ENCODE assay signal across 8 cellular contexts in genomic region chr9:131126059-131126426, GRCh38. TPM values are rescaled to one million over a fixed set of nuclear protein-coding genes. Genes with fewer than 3 reads are reported as not detected.
DNase-seq lines count a peak whose midpoint lies in the region; ATAC-seq, FAIRE-seq and TF ChIP-seq lines count a peak whose summit lies in the region.

No MANE protein-coding gene starts in this region.

- H4K20me1 ChIP-seq in GM12878 (ENCODE audit: control insufficient read depth, insufficient read depth) = no peaks in the 10 kb centered on the region

- no peak for ATAC-seq in activated T-cell treated with anti-CD3 and anti-CD28 coated beads, Interleukin-2, amount 50 U/mL, for 4 hours
- ATAC-seq in GM12878 (no peak), GM21717 (IDR thresholded peaks at IDR 0.05; ENCODE audit: unreplicated experiment) (no peak)

- in situ Hi-C loops in GM12878 (cut with MboI) = no loop called here

- H3K4me1 Mint-ChIP-seq in activated T-cell treated with anti-CD3 and anti-CD28 coated beads, Interleukin-2, amount 50 U/mL, for 4 hours (ENCODE audit: low read depth) = peaks cover 35% of the 10 kb centered on the region

- TF ChIP-seq CTCF in GM12878 (IDR thresholded peaks at IDR 0.05 in 2 of 3, conservative IDR thresholded peaks at IDR 0.05 in 1 of 3; ENCODE audit: control insufficient read depth in 2 of 3, extremely low read depth in 1 of 3, insufficient read depth in 1 of 3, low read depth in 3 of 3, low read length in 3 of 3) (no peak), lower leg skin (IDR thresholded peaks at IDR 0.05) (no peak), tibial nerve (IDR thresholded peaks at IDR 0.05) (no peak)

- peak overlapping the region; percentile 79 for H3K4me2 ChIP-seq in GM12878 (ENCODE audit: control insufficient read depth, insufficient read depth)

- no peaks in the 10 kb centered on the region for H3K27me3 Mint-ChIP-seq in activated T-cell treated with anti-CD3 and anti-CD28 coated beads, Interleukin-2, amount 50 U/mL, for 4 hours (ENCODE audit: low read depth)

- H3K9me3 Mint-ChIP-seq in activated T-cell treated with anti-CD3 and anti-CD28 coated beads, Interleukin-2, amount 50 U/mL, for 4 hours = no peaks in the 10 kb centered on the region

- H3K9me3 ChIP-seq in GM12878 (replicated peaks; ENCODE audit: control insufficient read depth, insufficient read depth, low read length) (no peaks in the 10 kb centered on the region), tibial nerve (no peaks in the 10 kb centered on the region)

- H3K36me3 ChIP-seq in GM12878 (ENCODE audit: control insufficient read depth in 2 of 2, insufficient read depth in 2 of 2, low read length in 1 of 2) (peaks cover under 1 to 20% of the 10 kb centered on the region in 2 experiments; a peak in 3 of 4 replicates), tibial nerve (peaks cover 0 to 51% (median 0%) of the 10 kb centered on the region in 3 donors)

- RAD21 ChIA-PET in GM12878 (lab: Charles Lee; ENCODE audit: unreplicated experiment) = interaction anchor here (2.1 kb wide), 1 partner anchor 210 kb away, joined by 5 read pairs; no protein-coding TSS in a partner anchor

- CTCF ChIA-PET in GM12878 (lab: Yijun Ruan, JAX) = interaction anchor here (0.6 to 1.3 kb wide), 2 partner anchors 375 to 618 kb away, joined by 3 read pairs; no protein-coding TSS in a partner anchor

- H3K9ac ChIP-seq in GM12878 (ENCODE audit: control insufficient read depth, insufficient read depth, low read length) = peak overlapping the region; percentile 82

- H3K4me3 Mint-ChIP-seq in activated T-cell treated with anti-CD3 and anti-CD28 coated beads, Interleukin-2, amount 50 U/mL, for 4 hours = peak overlapping the region; percentile 98

- TF ChIP-seq POLR2A in GM12878 (IDR thresholded peaks at IDR 0.05; ENCODE audit: low read depth, low read length) (no peak), lower leg skin (IDR thresholded peaks at IDR 0.05) (no peak), tibial nerve (IDR thresholded peaks at IDR 0.05) (no peak)

- H2AFZ ChIP-seq in GM12878 (ENCODE audit: control insufficient read depth, low read depth, low read length) = peak overlapping the region; percentile 66

- no peak for TF ChIP-seq EP300 in GM12878 (IDR thresholded peaks at IDR 0.05; ENCODE audit: borderline replicate concordance in 1 of 2, control insufficient read depth in 1 of 2, low read depth in 2 of 2, low read length in 2 of 2)
- no peak for TF ChIP-seq EP300 in tibial nerve (IDR thresholded peaks at IDR 0.05)

- SMC1A ChIA-PET in GM12878 (lab: Charles Lee; ENCODE audit: uncharacterized antibody, unreplicated experiment) = no interaction called here

- WGBS in GM12878 (ENCODE audit: insufficient coverage, insufficient replicate concordance, low lambda C conversion rate, missing lambda C conversion rate) = under 1% methylated on average over 11 of the region's 11 CpGs
- 0 to 1% methylated on average over 11 of the region's 11 CpGs for WGBS in lower leg skin, 2 donors
- WGBS in tibial nerve, 2 donors = 0 to 1% methylated on average over 11 of the region's 11 CpGs

- BruUV-seq in GM12878 (replicated peaks; lab: Mats Ljungman, UMichigan) = no TSS peak

- peaks cover 24% of the 10 kb centered on the region for H3K36me3 Mint-ChIP-seq in activated T-cell treated with anti-CD3 and anti-CD28 coated beads, Interleukin-2, amount 50 U/mL, for 4 hours (ENCODE audit: insufficient read depth)

- H3K27me3 ChIP-seq in GM12878 (replicated peaks in 1 of 2; ENCODE audit: control insufficient read depth in 2 of 2, insufficient read depth in 2 of 2, low read length in 1 of 2) (no peaks in the 10 kb centered on the region), tibial nerve (no peaks in the 10 kb centered on the region)

- DNase-seq in activated T-cell treated with anti-CD3 and anti-CD28 coated beads, Interleukin-2, amount 50 U/mL, for 4 hours = no peak
- no peak for DNase-seq in activated T-cell treated with anti-CD3 and anti-CD28 coated beads, Interleukin-2, amount 50 U/mL, for 48 hours
- DNase-seq in GM12878 (ENCODE audit: low read depth, low spot score) = no peak
- DNase-seq in lower leg skin (ENCODE audit: low spot score in 2 of 2) = no peak
- no peak for DNase-seq in tibial nerve (ENCODE audit: low spot score in 2 of 2)
- no peak for DNase-seq in stimulated activated CD4-positive, alpha-beta T cell treated with anti-CD3 and anti-CD28 coated beads, Interleukin-1b, Interleukin-23, amount 100 ng/mL, for 48 hours
- no peak for DNase-seq in SHP77 treated with DMSO at 0.1 percent for 48 hours (lab: John Stamatoyannopoulos, UW)

- no peak for FAIRE-seq in GM12878 (lab: Jason Lieb, UNC)

- TF ChIP-seq RAD21 in GM12878 (IDR thresholded peaks at IDR 0.05; ENCODE audit: insufficient read depth, low read depth, low read length) = no peak

- H3K4me1 ChIP-seq in GM12878 (ENCODE audit: control insufficient read depth, insufficient read depth, low read length) (peaks cover 7% of the 10 kb centered on the region), tibial nerve (peaks cover 0 to 30% (median 11%) of the 10 kb centered on the region in 4 donors)

- intact Hi-C loops in GM12878 (cut with micrococcal nuclease; ENCODE audit: unreplicated experiment) (loop anchor here (5.0 kb wide), 1 partner anchor 146 kb away; no protein-coding TSS in a partner anchor), lower leg skin (cut with DNase I; ENCODE audit: low total_unique reads) (no loop called here)

- POLR2A ChIA-PET in GM12878 (lab: Charles Lee) = interaction anchor here (1.3 kb wide), 1 partner anchor 210 kb away, joined by 4 read pairs; no protein-coding TSS in a partner anchor

- peak overlapping the region; percentile 79 for H3K27ac ChIP-seq in GM12878 (ENCODE audit: control insufficient read depth, insufficient read depth)
- peak overlapping the region; percentile 71 to 93 (median 80) for H3K27ac ChIP-seq in tibial nerve

- peaks cover 23% of the 10 kb centered on the region for H3K79me2 ChIP-seq in GM12878 (ENCODE audit: control insufficient read depth, insufficient read depth, low read length)

- H3K4me3 ChIP-seq in GM12878 (peak overlapping the region; percentile 96), lower leg skin (ENCODE audit: low read depth, poor library complexity, severe bottlenecking) (peak overlapping the region; percentile 100), tibial nerve (peak overlapping the region; percentile 64 to 98 (median 79))

TF ChIP-seq in GM12878, 131 proteins besides CTCF, POLR2A, EP300 and RAD21:
- TF ChIP-seq NFXL1 (IDR thresholded peaks at IDR 0.05; ENCODE audit: borderline replicate concordance) = no peak
- TF ChIP-seq IRF4 (IDR thresholded peaks at IDR 0.05; ENCODE audit: low read depth, low read length) = no peak
- TF ChIP-seq ATF7 (IDR thresholded peaks at IDR 0.05; ENCODE audit: low read depth) = no peak
- TF ChIP-seq RCOR1 (conservative IDR thresholded peaks at IDR 0.05; ENCODE audit: low read depth, low read length) = 0 out of 2 replicates have a peak, but pooled peaks have one; percentile 10
TF ChIP-seq in GM12878: peak in this region for 1.

RNA-seq across cellular contexts. Expression of gene NUP214, which starts 0.7 kb away (rescaled TPM):
- total RNA-seq in activated T-cell treated with anti-CD3 and anti-CD28 coated beads, Interleukin-2, amount 50 U/mL, for 4 hours = 10 to 100 TPM; 69.7 to 78.6 (median 76.3) TPM
- total RNA-seq in GM12878 (2013; cell fraction: nucleolus; rRNA removed) = 110 and 138 TPM in 2 replicates
- total RNA-seq in GM12878 (2014; rRNA removed) (11.0 and 16.7 TPM in 2 replicates), GM12878 (2014; rRNA removed; fragmentation: Illumina TruSeq; extraction: Trizol) (16.2 and 18.6 TPM in 2 replicates), GM12878 (2021) (53.8 and 54.3 TPM in 2 replicates), lower leg skin (10 to 100 TPM; 33.8 to 64.4 (median 39.8) TPM), tibial nerve (10 to 100 TPM; 39.8 to 94.2 (median 70.2) TPM)
- polyA plus RNA-seq in GM12878 (2011; ENCODE audit: low read depth) = 40.6 TPM
- polyA plus RNA-seq in GM12878 (2011; rRNA removed) (6.5 and 11.7 TPM in 2 replicates), GM12878 (2014; fragmentation: Illumina TruSeq; extraction: Trizol) (30.8 and 40.0 TPM in 2 replicates), GM12878 (2014; fragmentation: Nextera tagmentation; extraction: Ambion mirVana) (10 to 100 TPM; 16.9 to 18.3 TPM), GM12878 (2014; rRNA removed) (15.8 and 18.5 TPM in 2 replicates), GM12878 (2016; fragmentation: Nextera tagmentation; extraction: Ambion mirVana) (10 to 100 TPM; 27.2 to 34.5 TPM)
- 13.6 and 21.5 TPM in 2 replicates for polyA plus RNA-seq in GM12878 (2011; cell fraction: cytosol; rRNA removed)
- polyA plus RNA-seq in GM12878 (2011; cell fraction: nucleus; rRNA removed) = 25.8 and 37.1 TPM in 2 replicates
- 22.3 and 26.9 TPM in 2 replicates for polyA plus RNA-seq in GM12878 (2012)
- polyA minus RNA-seq in GM12878 (2011; rRNA and poly(A)+ RNA removed) = 35.0 and 36.3 TPM in 2 replicates
- 18.3 and 26.6 TPM in 2 replicates for polyA minus RNA-seq in GM12878 (2011; cell fraction: cytosol; rRNA and poly(A)+ RNA removed)
- polyA minus RNA-seq in GM12878 (2011; cell fraction: nucleus; rRNA and poly(A)+ RNA removed) = 36.3 and 77.4 TPM in 2 replicates

RNA-seq across cellular contexts. Expression of gene AIF1L, which starts 29.7 kb away (rescaled TPM):
- 1 to 10 TPM in 1 of 3 donors, under 1 TPM in 2; 0.13 to 2.0 (median 0.27) TPM for total RNA-seq in activated T-cell treated with anti-CD3 and anti-CD28 coated beads, Interleukin-2, amount 50 U/mL, for 4 hours
- not detected in 2 replicates for total RNA-seq in GM12878 (2013; cell fraction: nucleolus; rRNA removed)
- total RNA-seq in GM12878 (2014; rRNA removed) (not detected in 2 replicates), GM12878 (2014; rRNA removed; fragmentation: Illumina TruSeq; extraction: Trizol) (not detected in 2 replicates), GM12878 (2021) (0.15 TPM in 1 of 2 replicates, not detected in the other), lower leg skin (10 to 100 TPM; 17.2 to 33.0 (median 20.7) TPM), tibial nerve (10 to 100 TPM; 42.9 to 55.9 (median 50.0) TPM)
- not detected for polyA plus RNA-seq in GM12878 (2011; ENCODE audit: low read depth)
- polyA plus RNA-seq in GM12878 (2011; rRNA removed) (0.07 TPM in 1 of 2 replicates, not detected in the other), GM12878 (2014; fragmentation: Illumina TruSeq; extraction: Trizol) (not detected in 2 replicates), GM12878 (2014; fragmentation: Nextera tagmentation; extraction: Ambion mirVana) (not detected), GM12878 (2014; rRNA removed) (not detected in 2 replicates), GM12878 (2016; fragmentation: Nextera tagmentation; extraction: Ambion mirVana) (under 1 TPM in 1 of 2 experiments, not detected in 1; 0.08 TPM)
- not detected in 2 replicates for polyA plus RNA-seq in GM12878 (2011; cell fraction: cytosol; rRNA removed)
- not detected in 2 replicates for polyA plus RNA-seq in GM12878 (2011; cell fraction: nucleus; rRNA removed)
- polyA plus RNA-seq in GM12878 (2012) = 0.07 TPM in 1 of 2 replicates, not detected in the other
- polyA minus RNA-seq in GM12878 (2011; rRNA and poly(A)+ RNA removed) = not detected in 2 replicates
- not detected in 2 replicates for polyA minus RNA-seq in GM12878 (2011; cell fraction: cytosol; rRNA and poly(A)+ RNA removed)
- polyA minus RNA-seq in GM12878 (2011; cell fraction: nucleus; rRNA and poly(A)+ RNA removed) = not detected in 2 replicates

Comparison
In these comparisons a context has a peak if more than half of its experiments do, and no peak if none do; other contexts are left out.
1. RNA of gene AIF1L, which starts 29.7 kb away (total RNA-seq): 42.9 to 55.9 TPM in tibial nerve and 17.2 to 33.0 TPM in lower leg skin; 0.13 to 2.0 TPM in activated T-cell treated with anti-CD3 and anti-CD28 coated beads, Interleukin-2, amount 50 U/mL, for 4 hours and 0.15 TPM in GM12878; every median in the first group is over 4 times any median in the second.
2. Peak in every context shown above with its lines, with median percentiles within 50 percentile points of each other: H3K4me3 ChIP-seq.